Comparison of ENCODE assay signal across 28 cellular contexts in genomic region chr10:71706216-71707121, GRCh38. TPM values are rescaled to one million over a fixed set of nuclear protein-coding genes. Genes with fewer than 3 reads are reported as not detected.
DNase-seq lines count a peak whose midpoint lies in the region; ATAC-seq, FAIRE-seq and TF ChIP-seq lines count a peak whose summit lies in the region.
"Had no signal": no experiment of that assay in that cellular context is flagged by ENCODE, and none has a peak within 500 bp of the region (broad histone marks: within the 10 kb centered on the region; RNA-seq: fewer than 3 reads in every experiment).

No MANE protein-coding gene starts in this region.

- no peak for TF ChIP-seq EP300 in H1 (IDR thresholded peaks at IDR 0.05; ENCODE audit: borderline replicate concordance in 1 of 2, low read depth in 2 of 2, low read length in 2 of 2)

- no peak for ATAC-seq in naive thymus-derived CD8-positive, alpha-beta T cell
- ATAC-seq in omental fat pad (ENCODE audit: low FRiP score): no peak

- no peak overlapping the region for H2BK15ac ChIP-seq in H1 (ENCODE audit: low read length)

- H2BK120ac ChIP-seq in H1 (replicated peaks; ENCODE audit: low read depth, low read length): no peak overlapping the region

- no peak overlapping the region for H4K5ac ChIP-seq in H1 (ENCODE audit: insufficient read length, low read depth, low read length)

- DNase-seq in NCI-H345 (lab: John Stamatoyannopoulos, UW) (peak; percentile 3), NCI-H345 treated with DMSO at 0.1 percent for 48 hours (lab: John Stamatoyannopoulos, UW; ENCODE audit: unreplicated experiment) (no peak), HTR-8/SVneo (ENCODE audit: insufficient read length, low spot score) (no peak), NCI-H69 (lab: John Stamatoyannopoulos, UW) (peak; percentile 22), H1 (ENCODE audit: low read depth in 1 of 2, low spot score in 2 of 2) (no peak), GM20000 (ENCODE audit: low spot score) (no peak), omental fat pad (ENCODE audit: low spot score) (no peak)
- no peak for DNase-seq in naive thymus-derived CD8-positive, alpha-beta T cell
- DNase-seq: CD4-positive, CD25-positive, alpha-beta regulatory T cell; DMS153; GOT3; HCEC 1CT; Karpas-422; MV-4-11; NCI-H1694 treated with DMSO at 0.1 percent for 48 hours; NCI-H2081; NCI-H2171; NCI-H226; NCI-H524; SK-N-SH; SW 1271 had no signal

- peaks cover 19 to 45% (median 28%) of the 10 kb centered on the region in 4 donors for H3K4me1 Mint-ChIP-seq in naive thymus-derived CD8-positive, alpha-beta T cell

- no peak overlapping the region for H2BK5ac ChIP-seq in H1 (ENCODE audit: low read depth, low read length)

- no peaks in the 10 kb centered on the region for H3K79me2 ChIP-seq in H1 (ENCODE audit: control insufficient read depth in 1 of 2, insufficient read depth in 2 of 2, low read length in 2 of 2)

- no peak overlapping the region for H2BK20ac ChIP-seq in H1 (ENCODE audit: low read length)

- TF ChIP-seq RAD21 in H1 (IDR thresholded peaks at IDR 0.05 in 1 of 2, conservative IDR thresholded peaks at IDR 0.05 in 1 of 2; ENCODE audit: low read depth in 2 of 2, low read length in 2 of 2): no peak

- no peak overlapping the region for H2AFZ ChIP-seq in H1 (ENCODE audit: low read length)

- POLR2A ChIA-PET in H1 (lab: Charles Lee; ENCODE audit: partially characterized antibody): interaction anchor here (0.9 kb wide), 1 partner anchor 9 kb away, joined by 3 read pairs; no protein-coding TSS in a partner anchor
- POLR2A ChIA-PET in naive thymus-derived CD8-positive, alpha-beta T cell (lab: Charles Lee): interaction anchor here (0.6 to 17.8 kb wide), 11 partner anchors 8 to 1904 kb away, joined by 3 to 317 read pairs (median 5); partner anchors contain the start of gene VSIR

- H4K91ac ChIP-seq in H1 (replicated peaks; ENCODE audit: insufficient read length, low read length): no peak overlapping the region

- peak overlapping the region; percentile 35; the same call in 1 of the 2 replicates for H4K8ac ChIP-seq in H1 (ENCODE audit: extremely low read depth, insufficient read depth, low read length)

- peak overlapping the region in 1 of 10 donors; percentile 32 for H3K27ac Mint-ChIP-seq in naive thymus-derived CD8-positive, alpha-beta T cell
- H3K27ac Mint-ChIP-seq: T-helper 1 cell treated with Interleukin-12 subunit alpha and Interleukin-12 subunit beta and Interleukin-4 antibody, amounts not matched to agents 30 μg/mL and 1 μg/mL, for 36 hours had no signal

- FAIRE-seq in HTR-8/SVneo (lab: Jason Lieb, UNC) (peak; percentile 38), H1 (lab: Jason Lieb, UNC) (no peak)
- FAIRE-seq: GM18507, RCC 7860 had no signal

- no peaks in the 10 kb centered on the region for H3K36me3 Mint-ChIP-seq in naive thymus-derived CD8-positive, alpha-beta T cell
- H3K36me3 Mint-ChIP-seq: CD4-positive, CD25-positive, alpha-beta regulatory T cell had no signal

- no peaks in the 10 kb centered on the region for H3K9me3 Mint-ChIP-seq in naive thymus-derived CD8-positive, alpha-beta T cell
- H3K9me3 Mint-ChIP-seq: CD4-positive, CD25-positive, alpha-beta regulatory T cell; T-helper 1 cell treated with Interleukin-12 subunit alpha and Interleukin-12 subunit beta and Interleukin-4 antibody, amounts not matched to agents 30 μg/mL and 1 μg/mL, for 36 hours had no signal

- H3K56ac ChIP-seq in H1 (replicated peaks; ENCODE audit: insufficient read length, low read depth, low read length): no peak overlapping the region

- H3K36me3 ChIP-seq in H1 (ENCODE audit: control insufficient read depth in 2 of 4, insufficient read depth in 4 of 4, low read length in 3 of 4): no peaks in the 10 kb centered on the region
- H3K36me3 ChIP-seq: BLaER1 had no signal

- H3K4me1 ChIP-seq in H1 (replicated peaks in 1 of 4; ENCODE audit: control insufficient read depth in 3 of 4, insufficient read depth in 4 of 4, low read length in 3 of 4): no peaks in the 10 kb centered on the region; a peak in 3 of 7 replicates

- H3K4me3 ChIP-seq in H1 (ENCODE audit: extremely low read depth in 1 of 4, insufficient read depth in 2 of 4, low read depth in 3 of 4, low read length in 4 of 4): no peak overlapping the region
- H3K4me3 ChIP-seq: BLaER1 had no signal

- no peak overlapping the region for H3K4me2 ChIP-seq in H1 (ENCODE audit: insufficient read depth in 1 of 2, low read depth in 2 of 2, low read length in 2 of 2)
- H3K4me2 ChIP-seq: BLaER1, SK-N-SH had no signal

- H3K23me2 ChIP-seq in H1 (ENCODE audit: low read depth, low read length): no peaks in the 10 kb centered on the region

- H3K79me1 ChIP-seq in H1 (ENCODE audit: low read depth, low read length): no peaks in the 10 kb centered on the region

- H3K27me3 ChIP-seq in H1 (replicated peaks in 1 of 4; ENCODE audit: control insufficient read depth in 3 of 4, extremely low read depth in 1 of 4, insufficient read depth in 3 of 4, low read length in 3 of 4): peaks cover 0 to 3% (median 0%) of the 10 kb centered on the region in 4 experiments; a peak in 1 of 7 replicates
- H3K27me3 ChIP-seq: BLaER1 had no signal

- H3K18ac ChIP-seq in H1 (ENCODE audit: extremely low read depth, low read length): no peak overlapping the region

- no peak overlapping the region for H3K23ac ChIP-seq in H1 (ENCODE audit: insufficient read length)

- no peaks in the 10 kb centered on the region for H4K20me1 ChIP-seq in H1 (replicated peaks in 1 of 2; ENCODE audit: control insufficient read depth in 1 of 2, insufficient read depth in 2 of 2, low read length in 2 of 2)
- H4K20me1 ChIP-seq: BLaER1 had no signal

- TF ChIP-seq CTCF in H1 (IDR thresholded peaks at IDR 0.05; ENCODE audit: control extremely low read depth in 1 of 3, insufficient read depth in 1 of 3, low read depth in 1 of 3, low read length in 3 of 3) (no peak), GM20000 (IDR thresholded peaks at IDR 0.05; ENCODE audit: extremely low read depth, missing control alignments) (no peak), omental fat pad (IDR thresholded peaks at IDR 0.05) (no peak)

- WGBS in H1 (ENCODE audit: extremely low coverage in 1 of 2, insufficient coverage in 1 of 2, insufficient read length in 1 of 2, insufficient replicate concordance in 2 of 2, low coverage in 1 of 2, low lambda C conversion rate in 2 of 2, missing lambda C conversion rate in 1 of 2), 2 experiments: 87% methylated on average over 33 of the region's 35 CpGs; no CpG with 5 or more reads in 1 of the 2 experiments

- TF ChIP-seq POLR2A in H1 (IDR thresholded peaks at IDR 0.05; ENCODE audit: control extremely low read depth in 1 of 2, low read depth in 2 of 2, low read length in 2 of 2): no peak

- no peak overlapping the region for H3K14ac ChIP-seq in H1 (ENCODE audit: insufficient read length)

- no peak overlapping the region for H2BK12ac ChIP-seq in H1 (ENCODE audit: low read depth, low read length)

- no peaks in the 10 kb centered on the region for H3K27me3 Mint-ChIP-seq in naive thymus-derived CD8-positive, alpha-beta T cell
- H3K27me3 Mint-ChIP-seq: CD4-positive, CD25-positive, alpha-beta regulatory T cell had no signal

- H3K9ac ChIP-seq in H1 (replicated peaks in 1 of 4; ENCODE audit: extremely low read depth in 1 of 4, low read depth in 3 of 4, low read length in 3 of 4): no peak overlapping the region
- H3K9ac ChIP-seq: BLaER1, SK-N-SH had no signal

- H3K9me3 ChIP-seq in H1 (ENCODE audit: insufficient read depth in 2 of 2, low read depth in 1 of 2, low read length in 1 of 2): no peaks in the 10 kb centered on the region
- H3K9me3 ChIP-seq: BLaER1, SK-N-SH had no signal

- H3K4me3 Mint-ChIP-seq in naive thymus-derived CD8-positive, alpha-beta T cell: no peak overlapping the region
- H3K4me3 Mint-ChIP-seq: CD4-positive, CD25-positive, alpha-beta regulatory T cell; T-helper 1 cell treated with Interleukin-12 subunit alpha and Interleukin-12 subunit beta and Interleukin-4 antibody, amounts not matched to agents 30 μg/mL and 1 μg/mL, for 36 hours had no signal

- no peak overlapping the region for H2AK5ac ChIP-seq in H1 (ENCODE audit: low read depth, low read length)

- H3K27ac ChIP-seq in H1 (ENCODE audit: low read depth, low read length): no peak overlapping the region
- H3K27ac ChIP-seq: BLaER1 had no signal

- CTCF ChIA-PET in H1 (lab: Charles Lee; ENCODE audit: partially characterized antibody): interaction anchor here (0.6 to 7.0 kb wide), 64 partner anchors 7 to 1722 kb away, joined by 3 to 169 read pairs (median 5); partner anchors contain the start of genes C10orf105, CDH23 and SLC29A3

- H3K4ac ChIP-seq in H1 (replicated peaks; ENCODE audit: insufficient read length, low read depth, low read length): no peak overlapping the region

TF ChIP-seq in H1, 55 proteins besides CTCF, POLR2A, EP300 and RAD21:
- no peak for TF ChIP-seq CREB1 (IDR thresholded peaks at IDR 0.05)
- no peak for TF ChIP-seq CBX5 (IDR thresholded peaks at IDR 0.05; ENCODE audit: low read depth, low read length)
- TF ChIP-seq SP2 (IDR thresholded peaks at IDR 0.05; ENCODE audit: low read length): no peak
- TF ChIP-seq EGR1 (IDR thresholded peaks at IDR 0.05; ENCODE audit: borderline replicate concordance, low read depth, low read length): no peak
- no peak for TF ChIP-seq FOSL1 (IDR thresholded peaks at IDR 0.05; ENCODE audit: insufficient read depth, low read depth, low read length)
- no peak for TF ChIP-seq BRCA1 (IDR thresholded peaks at IDR 0.05; ENCODE audit: low read depth, low read length)
- no peak for TF ChIP-seq POU5F1 (IDR thresholded peaks at IDR 0.05; ENCODE audit: low read depth, low read length)
TF ChIP-seq in H1: peak in this region for 0.

RNA-seq across cellular contexts. Expression of gene C10orf105, which starts 13.1 kb away (rescaled TPM):
- total RNA-seq in H1 (2021; fragmentation: NEBNext Ultra II Directional; extraction: Animal tissue kit (Norgen Biotek cat#: 25700)): 0.48 and 0.73 TPM in 2 replicates
- 0.71 and 1.4 TPM in 2 replicates for polyA plus RNA-seq in H1 (2011; rRNA removed)
- 0.93 TPM for polyA plus RNA-seq in H1 (2011; cell fraction: cytosol; rRNA removed)
- 1.3 TPM for polyA plus RNA-seq in H1 (2011; cell fraction: nucleus; rRNA removed)
- 0.64 to 1.1 TPM (median 0.87 TPM) in 4 replicates for polyA plus RNA-seq in H1 (2012, experiment 1 of 2)
- polyA plus RNA-seq in H1 (2012, experiment 2 of 2): 0.84 TPM
- 0.51 TPM for polyA plus RNA-seq in H1 (2013, experiment 1 of 2)
- 0.61 TPM for polyA plus RNA-seq in H1 (2013, experiment 2 of 2)
- 0.76 and 1.7 TPM in 2 replicates for polyA minus RNA-seq in H1 (2011; rRNA and poly(A)+ RNA removed)
- polyA minus RNA-seq in H1 (2011; cell fraction: cytosol; rRNA and poly(A)+ RNA removed): 0.51 TPM
- polyA minus RNA-seq in H1 (2011; cell fraction: nucleus; rRNA and poly(A)+ RNA removed): 1.4 TPM
- under 1 TPM; 0.21 to 0.25 TPM for total RNA-seq in naive thymus-derived CD8-positive, alpha-beta T cell
- under 1 TPM in 1 of 3 donors, not detected in 2; 0.10 TPM for polyA plus RNA-seq in naive thymus-derived CD8-positive, alpha-beta T cell
- under 1 TPM; 0.16 to 0.56 (median 0.31) TPM for total RNA-seq in omental fat pad
- total RNA-seq: A172, Daoy, G401 had no signal
- polyA plus RNA-seq: SK-N-SH had no signal

Comparison
In these comparisons a context has a peak if more than half of its experiments do, and no peak if none do; other contexts are left out.
1. DNase-seq: peak in NCI-H345 (single experiment) and NCI-H69 (single experiment); none in NCI-H345 treated with DMSO at 0.1 percent for 48 hours (single experiment), HTR-8/SVneo (single experiment), H1 (0 of 2), GM20000 (single experiment), naive thymus-derived CD8-positive, alpha-beta T cell (0 of 10) and omental fat pad (single experiment).